Comparison of ENCODE assay signal across 8 cellular contexts in genomic region chr14:52790011-52790755, GRCh38. TPM values are rescaled to one million over a fixed set of nuclear protein-coding genes. Genes with fewer than 3 reads are reported as not detected.
DNase-seq lines count a peak whose midpoint lies in the region; ATAC-seq and TF ChIP-seq lines count a peak whose summit lies in the region.

No MANE protein-coding gene starts in this region.

- no peak for TF ChIP-seq POLR2A in upper lobe of left lung (IDR thresholded peaks at IDR 0.05)

- H3K36me3 Mint-ChIP-seq in activated naive CD8-positive, alpha-beta T cell treated with anti-CD3 and anti-CD28 coated beads, Interleukin-2, amount 10 ng/mL, durations not matched to agents 7 days and 5 days, result peaks cover 6% of the 10 kb centered on the region

- H3K9me3 Mint-ChIP-seq in activated naive CD8-positive, alpha-beta T cell treated with anti-CD3 and anti-CD28 coated beads, Interleukin-2, amount 10 ng/mL, durations not matched to agents 7 days and 5 days, result no peaks in the 10 kb centered on the region

- no peaks in the 10 kb centered on the region for H3K9me3 ChIP-seq in upper lobe of left lung

- POLR2A ChIA-PET in activated naive CD8-positive, alpha-beta T cell treated with anti-CD3 and anti-CD28 coated beads, Interleukin-2, amount 10 ng/mL, durations not matched to agents 7 days and 5 days (lab: Charles Lee), result interaction anchor here (0.6 to 1.0 kb wide), 2 partner anchors 48 to 278 kb away, joined by 4 to 5 read pairs; no protein-coding TSS in a partner anchor

- peak overlapping the region; percentile 87 for H3K4me3 Mint-ChIP-seq in activated naive CD8-positive, alpha-beta T cell treated with anti-CD3 and anti-CD28 coated beads, Interleukin-2, amount 10 ng/mL, durations not matched to agents 7 days and 5 days

- H3K27me3 Mint-ChIP-seq in activated naive CD8-positive, alpha-beta T cell treated with anti-CD3 and anti-CD28 coated beads, Interleukin-2, amount 10 ng/mL, durations not matched to agents 7 days and 5 days, result no peaks in the 10 kb centered on the region

- H3K27me3 ChIP-seq in upper lobe of left lung, result no peaks in the 10 kb centered on the region

- ATAC-seq in activated naive CD8-positive, alpha-beta T cell treated with anti-CD3 and anti-CD28 coated beads, Interleukin-2, amount 10 ng/mL, durations not matched to agents 7 days and 5 days (ENCODE audit: low read depth), result no peak
- ATAC-seq in upper lobe of left lung (ENCODE audit: low FRiP score in 2 of 2) (no peak), GM18868 (IDR thresholded peaks at IDR 0.05; ENCODE audit: unreplicated experiment) (no peak), HG03135 (IDR thresholded peaks at IDR 0.05; ENCODE audit: unreplicated experiment) (no peak)

- H3K27ac ChIP-seq in 22Rv1 (peak overlapping the region; percentile 94), upper lobe of left lung (peak overlapping the region in 3 of 4 donors; percentile 90 to 92 (median 90))

- WGBS in upper lobe of left lung, 2 donors, result 64% methylated on average over 18 of the region's 18 CpGs

- in situ Hi-C loops in GM13977 (cut with MboI; ENCODE audit: low pct_unique_long_range_greater_than_20kb, low sequenced_read_pairs, unreplicated experiment), result no loop called here

- H3K4me1 ChIP-seq in upper lobe of left lung, result peaks cover 8 to 21% (median 16%) of the 10 kb centered on the region in 4 donors

- DNase-seq in GM13977 (ENCODE audit: low spot score) (peak; percentile 29), left kidney (ENCODE audit: low read depth, low spot score) (peak; percentile 15), upper lobe of left lung (no peak), CD1c-positive myeloid dendritic cell (ENCODE audit: extremely low spot score) (no peak)
- no peak for DNase-seq in activated naive CD8-positive, alpha-beta T cell treated with anti-CD3 and anti-CD28 coated beads, Interleukin-2, amount 10 ng/mL, durations not matched to agents 7 days and 5 days

- TF ChIP-seq CTCF in 22Rv1 (IDR thresholded peaks at IDR 0.05) (no peak), GM13977 (IDR thresholded peaks at IDR 0.05; ENCODE audit: extremely low read depth, insufficient read depth, missing control alignments) (no peak), upper lobe of left lung (IDR thresholded peaks at IDR 0.05) (no peak)

- H3K27ac Mint-ChIP-seq in activated naive CD8-positive, alpha-beta T cell treated with anti-CD3 and anti-CD28 coated beads, Interleukin-2, amount 10 ng/mL, durations not matched to agents 7 days and 5 days, result peak overlapping the region; percentile 65

- peak overlapping the region; percentile 77 to 84 (median 83) for H3K4me3 ChIP-seq in upper lobe of left lung

- H3K4me1 Mint-ChIP-seq in activated naive CD8-positive, alpha-beta T cell treated with anti-CD3 and anti-CD28 coated beads, Interleukin-2, amount 10 ng/mL, durations not matched to agents 7 days and 5 days, result peaks cover 24% of the 10 kb centered on the region

- H3K36me3 ChIP-seq in upper lobe of left lung, result no peaks in the 10 kb centered on the region

- TF ChIP-seq EP300 in upper lobe of left lung (IDR thresholded peaks at IDR 0.05), result no peak

RNA-seq across cellular contexts. Expression of gene GNPNAT1, which starts 1.2 kb away (rescaled TPM):
- 10 to 100 TPM in 1 of 2 experiments, 1 to 10 TPM in 1; 9.7 to 12.3 TPM for total RNA-seq in activated naive CD8-positive, alpha-beta T cell treated with anti-CD3 and anti-CD28 coated beads, Interleukin-2, amount 10 ng/mL, durations not matched to agents 7 days and 5 days
- 10 to 100 TPM in 3 of 6 donors, 1 to 10 TPM in 3; 2.1 to 18.8 (median 10.9) TPM for total RNA-seq in upper lobe of left lung

Comparison
In these comparisons a context has a peak if more than half of its experiments do, and no peak if none do; other contexts are left out.
1. DNase-seq: peak in GM13977 (single experiment) and left kidney (single experiment); none in activated naive CD8-positive, alpha-beta T cell treated with anti-CD3 and anti-CD28 coated beads, Interleukin-2, amount 10 ng/mL, durations not matched to agents 7 days and 5 days (single experiment), upper lobe of left lung (0 of 2) and CD1c-positive myeloid dendritic cell (single experiment).